In genomic region chr5:16759147-16759800, GRCh38 we compare ENCODE assay signal across 9 cellular contexts.
A peak's percentile ranks its signal among the peaks of the same experiment; 100 is the strongest.
DNase-seq lines count a peak whose midpoint lies in the region; ATAC-seq and TF ChIP-seq lines count a peak whose summit lies in the region.
"Had no signal": no experiment of that assay in that cellular context is flagged by ENCODE, and none has a peak within 500 bp of the region (broad histone marks: within the 10 kb centered on the region; RNA-seq: fewer than 3 reads in every experiment).

No MANE protein-coding gene starts in this region.

- H3K36me3 ChIP-seq in ectodermal cell (ENCODE audit: control insufficient read depth, insufficient read depth, low read length): peaks cover 14% of the 10 kb centered on the region

- 82 to 90% methylated on average over 16 of the region's 16 CpGs for WGBS in ectodermal cell, 2 experiments

- peak overlapping the region; percentile 50 for H3K27ac ChIP-seq in ectodermal cell (ENCODE audit: insufficient read depth, low read depth, low read length, poor library complexity, severe bottlenecking)
- H3K27ac ChIP-seq: VCaP had no signal

- H3K36me3 Mint-ChIP-seq in chondrocyte (ENCODE audit: low read depth): peaks cover 40% of the 10 kb centered on the region
- H3K36me3 Mint-ChIP-seq: memory B cell had no signal

- ATAC-seq in GM18520 (IDR thresholded peaks at IDR 0.05; ENCODE audit: unreplicated experiment): peak; percentile 88
- peak; percentile 79 for ATAC-seq in GM21360 (IDR thresholded peaks at IDR 0.05; ENCODE audit: unreplicated experiment)
- ATAC-seq in HG03039 (IDR thresholded peaks at IDR 0.05; ENCODE audit: unreplicated experiment): no peak
- ATAC-seq in GM19023 (IDR thresholded peaks at IDR 0.05; ENCODE audit: unreplicated experiment): no peak

- DNase-seq in KBM-7 (peak; percentile 46), chondrocyte (ENCODE audit: low spot score) (no peak)

- H3K9me3 ChIP-seq in ectodermal cell (ENCODE audit: control insufficient read depth, low read length): no peaks in the 10 kb centered on the region

- no peak overlapping the region for H3K4me3 ChIP-seq in ectodermal cell (ENCODE audit: insufficient read depth, low read depth, low read length)

- no peaks in the 10 kb centered on the region for H3K27me3 ChIP-seq in ectodermal cell (ENCODE audit: control insufficient read depth, insufficient read depth, low read length, poor library complexity, severe bottlenecking)

- no peak overlapping the region for H3K4me3 Mint-ChIP-seq in chondrocyte (ENCODE audit: unreplicated experiment)
- H3K4me3 Mint-ChIP-seq: memory B cell had no signal

- peaks cover 5% of the 10 kb centered on the region for H3K4me1 Mint-ChIP-seq in chondrocyte (ENCODE audit: low read depth)
- H3K4me1 Mint-ChIP-seq: memory B cell had no signal

- no peaks in the 10 kb centered on the region for H3K27me3 Mint-ChIP-seq in chondrocyte (ENCODE audit: low read depth)
- H3K27me3 Mint-ChIP-seq: memory B cell had no signal

- H3K27ac Mint-ChIP-seq in chondrocyte (ENCODE audit: unreplicated experiment): no peak overlapping the region
- H3K27ac Mint-ChIP-seq: memory B cell had no signal

- TF ChIP-seq CTCF in chondrocyte (IDR thresholded peaks at IDR 0.05): no peak

- in situ Hi-C loops in KBM-7 (cut with MboI; ENCODE audit: low pct_unique_long_range_greater_than_20kb, low sequenced_read_pairs): no loop called here

- peaks cover 13% of the 10 kb centered on the region for H3K4me1 ChIP-seq in ectodermal cell (ENCODE audit: control insufficient read depth, insufficient read depth, low read length)

- H3K9me3 Mint-ChIP-seq in chondrocyte (ENCODE audit: low read depth): no peaks in the 10 kb centered on the region
- H3K9me3 Mint-ChIP-seq: memory B cell had no signal

Comparison
In these comparisons a context has a peak if more than half of its experiments do, and no peak if none do; other contexts are left out.
1. ATAC-seq: peak in GM18520 (single experiment) and GM21360 (single experiment); none in HG03039 (single experiment) and GM19023 (single experiment).